15 cellular contexts compared by ENCODE assay signal in genomic region chr9:32218100-32218767, GRCh38.
DNase-seq lines count a peak whose midpoint lies in the region; ATAC-seq and TF ChIP-seq lines count a peak whose summit lies in the region.
"Had no signal": no experiment of that assay in that cellular context is flagged by ENCODE, and none has a peak within 500 bp of the region (broad histone marks: within the 10 kb centered on the region; RNA-seq: fewer than 3 reads in every experiment).

No MANE protein-coding gene starts in this region.

- H3K79me2 ChIP-seq in OCI-LY3 (ENCODE audit: low read length) = no peaks in the 10 kb centered on the region

- CTCF ChIA-PET in CD8-positive, alpha-beta memory T cell (lab: Charles Lee) = no interaction called here
- CTCF ChIA-PET in activated CD4-positive, alpha-beta T cell treated with anti-CD3 and anti-CD28 coated beads for 36 hours (lab: Charles Lee) = no interaction called here

- H3K4me2 ChIP-seq in OCI-LY3 (ENCODE audit: low read length) = peak overlapping the region; percentile 42

- H3K4me3 ChIP-seq in OCI-LY3 (ENCODE audit: low read length) = 0 out of 2 replicates have a peak overlapping the region, but pooled peaks have one; percentile 0
- H3K4me3 ChIP-seq in CD8-positive, alpha-beta memory T cell (ENCODE audit: low read length) = no peak overlapping the region
- H3K4me3 ChIP-seq: gastrocnemius medialis, pancreas, testis had no signal

- POLR2A ChIA-PET in CD8-positive, alpha-beta memory T cell (lab: Charles Lee) = no interaction called here
- POLR2A ChIA-PET in activated CD4-positive, alpha-beta T cell treated with anti-CD3 and anti-CD28 coated beads for 36 hours (lab: Charles Lee) = no interaction called here

- no peaks in the 10 kb centered on the region for H3K36me3 ChIP-seq in OCI-LY3 (replicated peaks; ENCODE audit: low read depth, low read length)
- no peaks in the 10 kb centered on the region for H3K36me3 ChIP-seq in CD8-positive, alpha-beta memory T cell (ENCODE audit: insufficient read depth, low read length)
- H3K36me3 ChIP-seq: gastrocnemius medialis, pancreas had no signal

- H3K4me1 Mint-ChIP-seq in natural killer cell treated with Interleukin-12 subunit alpha and Interleukin-12 subunit beta and Interleukin-15 and Interleukin-18, amount 100 ng/mL, for 72 hours (ENCODE audit: low read depth in 2 of 2) = no peaks in the 10 kb centered on the region
- no peaks in the 10 kb centered on the region for H3K4me1 Mint-ChIP-seq in CD8-positive, alpha-beta memory T cell
- H3K4me1 Mint-ChIP-seq in activated CD4-positive, alpha-beta T cell treated with anti-CD3 and anti-CD28 coated beads for 36 hours = no peaks in the 10 kb centered on the region
- H3K4me1 Mint-ChIP-seq: activated naive CD8-positive, alpha-beta T cell treated with anti-CD3 and anti-CD28 coated beads, Interleukin-2, amount 10 ng/mL, durations not matched to agents 7 days and 5 days had no signal

- H3K4me1 ChIP-seq in OCI-LY3 (ENCODE audit: low read length) = peaks cover 26% of the 10 kb centered on the region
- no peaks in the 10 kb centered on the region for H3K4me1 ChIP-seq in CD8-positive, alpha-beta memory T cell (ENCODE audit: insufficient read depth, low read length)
- H3K4me1 ChIP-seq: gastrocnemius medialis, pancreas, testis had no signal

- H3K9me3 ChIP-seq in OCI-LY3 (ENCODE audit: insufficient read depth, low read length) = no peaks in the 10 kb centered on the region
- H3K9me3 ChIP-seq in CD8-positive, alpha-beta memory T cell (ENCODE audit: low read length) = no peaks in the 10 kb centered on the region
- H3K9me3 ChIP-seq: gastrocnemius medialis, pancreas, testis had no signal

- H3K9ac ChIP-seq in OCI-LY3 (ENCODE audit: low read length) = peak overlapping the region; percentile 11; the same call in 1 of the 2 replicates

- no peak for TF ChIP-seq CTCF in OCI-LY3 (IDR thresholded peaks at IDR 0.05; ENCODE audit: low read depth, low read length)

- no peaks in the 10 kb centered on the region for H3K27me3 Mint-ChIP-seq in natural killer cell treated with Interleukin-12 subunit alpha and Interleukin-12 subunit beta and Interleukin-15 and Interleukin-18, amount 100 ng/mL, for 72 hours
- no peaks in the 10 kb centered on the region for H3K27me3 Mint-ChIP-seq in CD8-positive, alpha-beta memory T cell
- peaks cover 5% of the 10 kb centered on the region for H3K27me3 Mint-ChIP-seq in activated CD4-positive, alpha-beta T cell treated with anti-CD3 and anti-CD28 coated beads for 36 hours
- H3K27me3 Mint-ChIP-seq: activated naive CD8-positive, alpha-beta T cell treated with anti-CD3 and anti-CD28 coated beads, Interleukin-2, amount 10 ng/mL, durations not matched to agents 7 days and 5 days had no signal

- no peak overlapping the region for H3K4me3 Mint-ChIP-seq in natural killer cell treated with Interleukin-12 subunit alpha and Interleukin-12 subunit beta and Interleukin-15 and Interleukin-18, amount 100 ng/mL, for 72 hours
- H3K4me3 Mint-ChIP-seq in CD8-positive, alpha-beta memory T cell = no peak overlapping the region
- H3K4me3 Mint-ChIP-seq in activated CD4-positive, alpha-beta T cell treated with anti-CD3 and anti-CD28 coated beads for 36 hours = no peak overlapping the region
- H3K4me3 Mint-ChIP-seq: activated naive CD8-positive, alpha-beta T cell treated with anti-CD3 and anti-CD28 coated beads, Interleukin-2, amount 10 ng/mL, durations not matched to agents 7 days and 5 days had no signal

- H3K9me3 Mint-ChIP-seq in natural killer cell treated with Interleukin-12 subunit alpha and Interleukin-12 subunit beta and Interleukin-15 and Interleukin-18, amount 100 ng/mL, for 72 hours = peaks cover 8% of the 10 kb centered on the region
- H3K9me3 Mint-ChIP-seq in CD8-positive, alpha-beta memory T cell = no peaks in the 10 kb centered on the region
- no peaks in the 10 kb centered on the region for H3K9me3 Mint-ChIP-seq in activated CD4-positive, alpha-beta T cell treated with anti-CD3 and anti-CD28 coated beads for 36 hours (ENCODE audit: low read depth)

- intact Hi-C loops in activated CD4-positive, alpha-beta T cell treated with anti-CD3 and anti-CD28 coated beads for 36 hours (cut with DNase I, micrococcal nuclease) = no loop called here

- H3K27ac ChIP-seq in OCI-LY3 (ENCODE audit: low read length) = peak overlapping the region; percentile 68
- H3K27ac ChIP-seq in CD8-positive, alpha-beta memory T cell (ENCODE audit: low read depth, low read length) = no peak overlapping the region
- H3K27ac ChIP-seq: gastrocnemius medialis, pancreas, testis had no signal

- H3K36me3 Mint-ChIP-seq in natural killer cell treated with Interleukin-12 subunit alpha and Interleukin-12 subunit beta and Interleukin-15 and Interleukin-18, amount 100 ng/mL, for 72 hours = no peaks in the 10 kb centered on the region
- H3K36me3 Mint-ChIP-seq in CD8-positive, alpha-beta memory T cell = no peaks in the 10 kb centered on the region
- H3K36me3 Mint-ChIP-seq in activated CD4-positive, alpha-beta T cell treated with anti-CD3 and anti-CD28 coated beads for 36 hours (ENCODE audit: low read depth) = no peaks in the 10 kb centered on the region
- H3K36me3 Mint-ChIP-seq: activated naive CD8-positive, alpha-beta T cell treated with anti-CD3 and anti-CD28 coated beads, Interleukin-2, amount 10 ng/mL, durations not matched to agents 7 days and 5 days had no signal

- no peaks in the 10 kb centered on the region for H4K20me1 ChIP-seq in OCI-LY3 (ENCODE audit: insufficient read depth, low read length)

- H2AFZ ChIP-seq in OCI-LY3 (ENCODE audit: low read depth, low read length) = no peak overlapping the region

- ATAC-seq in GM18519 (IDR thresholded peaks at IDR 0.05; ENCODE audit: low FRiP score, unreplicated experiment) (peak; percentile 100), GM21390 (IDR thresholded peaks at IDR 0.05; ENCODE audit: unreplicated experiment) (peak; percentile 99), HG03025 (IDR thresholded peaks at IDR 0.05; ENCODE audit: low FRiP score, unreplicated experiment) (peak; percentile 99)
- no peak for ATAC-seq in natural killer cell treated with Interleukin-12 subunit alpha and Interleukin-12 subunit beta and Interleukin-15 and Interleukin-18, amount 100 ng/mL, for 72 hours
- ATAC-seq in activated CD4-positive, alpha-beta T cell treated with anti-CD3 and anti-CD28 coated beads for 36 hours = no peak
- ATAC-seq: gastrocnemius medialis, pancreas had no signal

- no peak overlapping the region for H3K27ac Mint-ChIP-seq in natural killer cell treated with Interleukin-12 subunit alpha and Interleukin-12 subunit beta and Interleukin-15 and Interleukin-18, amount 100 ng/mL, for 72 hours
- no peak overlapping the region for H3K27ac Mint-ChIP-seq in CD8-positive, alpha-beta memory T cell
- no peak overlapping the region for H3K27ac Mint-ChIP-seq in activated CD4-positive, alpha-beta T cell treated with anti-CD3 and anti-CD28 coated beads for 36 hours
- H3K27ac Mint-ChIP-seq: activated naive CD8-positive, alpha-beta T cell treated with anti-CD3 and anti-CD28 coated beads, Interleukin-2, amount 10 ng/mL, durations not matched to agents 7 days and 5 days had no signal

- H3K27me3 ChIP-seq in OCI-LY3 (ENCODE audit: low read depth, low read length) = no peaks in the 10 kb centered on the region
- H3K27me3 ChIP-seq in CD8-positive, alpha-beta memory T cell (ENCODE audit: insufficient read depth, low read length, poor library complexity, severe bottlenecking) = no peaks in the 10 kb centered on the region
- H3K27me3 ChIP-seq: gastrocnemius medialis, pancreas, testis had no signal

- DNase-seq in natural killer cell treated with Interleukin-12 subunit alpha and Interleukin-12 subunit beta and Interleukin-15 and Interleukin-18, amount 100 ng/mL, for 72 hours (ENCODE audit: low spot score) = no peak
- no peak for DNase-seq in CD8-positive, alpha-beta memory T cell
- DNase-seq in activated CD4-positive, alpha-beta T cell treated with anti-CD3 and anti-CD28 coated beads for 36 hours = no peak
- DNase-seq in stimulated activated naive CD4-positive, alpha-beta T cell treated with Interleukin-2 at 50 U/mL for 16 hours (lab: John Stamatoyannopoulos, UW) = no peak
- DNase-seq: activated naive CD8-positive, alpha-beta T cell treated with anti-CD3 and anti-CD28 coated beads, Interleukin-2, amount 10 ng/mL, durations not matched to agents 7 days and 5 days; C1 segment of cervical spinal cord; gastrocnemius medialis; pancreas; SIG-M5; stimulated activated CD4-positive, alpha-beta T cell treated with anti-CD3 and anti-CD28 coated beads, Interleukin-4, amount 100 ng/mL, for 4 hours; testis had no signal

Comparison
In these comparisons a context has a peak if more than half of its experiments do, and no peak if none do; other contexts are left out.
1. ATAC-seq: peak in GM18519 (single experiment), GM21390 (single experiment) and HG03025 (single experiment); none in natural killer cell treated with Interleukin-12 subunit alpha and Interleukin-12 subunit beta and Interleukin-15 and Interleukin-18, amount 100 ng/mL, for 72 hours (0 of 2) and activated CD4-positive, alpha-beta T cell treated with anti-CD3 and anti-CD28 coated beads for 36 hours (single experiment).